15 cellular contexts compared by ENCODE assay signal in genomic region chr11:126478466-126478865, GRCh38.
"Had no signal": no experiment of that assay in that cellular context is flagged by ENCODE, and none has a peak within 500 bp of the region (broad histone marks: within the 10 kb centered on the region; RNA-seq: fewer than 3 reads in every experiment).

No MANE protein-coding gene starts in this region.

- H3K27me3 ChIP-seq: colonic mucosa, ovary, thyroid gland had no signal

- H3K36me3 Mint-ChIP-seq: activated naive CD8-positive, alpha-beta T cell treated with anti-CD3 and anti-CD28 coated beads for 36 hours; mesothelial cell of epicardium; T-cell had no signal

- H3K9me3 Mint-ChIP-seq: activated CD4-positive, alpha-beta T cell treated with anti-CD3 and anti-CD28 coated beads, Interleukin-2, amount 10 ng/mL, durations not matched to agents 24 days and 14 days; activated naive CD8-positive, alpha-beta T cell treated with anti-CD3 and anti-CD28 coated beads for 36 hours; activated T-cell treated with anti-CD3 and anti-CD28 coated beads, Interleukin-2, amount 50 U/mL, for 72 hours; mesothelial cell of epicardium; T-cell had no signal

- H3K9me3 ChIP-seq: colonic mucosa, ovary, SK-N-SH, thyroid gland had no signal

- ATAC-seq: left lobe of liver, sciatic nerve had no signal

- H3K4me3 ChIP-seq: colonic mucosa, lung, ovary, thyroid gland had no signal

- H3K27ac Mint-ChIP-seq: activated naive CD8-positive, alpha-beta T cell treated with anti-CD3 and anti-CD28 coated beads for 36 hours; activated T-cell treated with anti-CD3 and anti-CD28 coated beads, Interleukin-2, amount 50 U/mL, for 72 hours; mesothelial cell of epicardium had no signal

- H3K4me3 Mint-ChIP-seq: activated naive CD8-positive, alpha-beta T cell treated with anti-CD3 and anti-CD28 coated beads for 36 hours; mesothelial cell of epicardium had no signal

- H3K27me3 Mint-ChIP-seq: activated CD4-positive, alpha-beta T cell treated with anti-CD3 and anti-CD28 coated beads, Interleukin-2, amount 10 ng/mL, durations not matched to agents 24 days and 14 days; activated naive CD8-positive, alpha-beta T cell treated with anti-CD3 and anti-CD28 coated beads for 36 hours; T-cell had no signal

- H3K27ac ChIP-seq: colonic mucosa, ovary, thyroid gland had no signal

- DNase-seq: activated naive CD8-positive, alpha-beta T cell treated with anti-CD3 and anti-CD28 coated beads for 36 hours; amniotic stem cell; central memory CD4-positive, alpha-beta T cell; colonic mucosa; foreskin melanocyte; ovary; SK-N-SH; thyroid gland had no signal

- H3K36me3 ChIP-seq: colonic mucosa, ovary, thyroid gland had no signal
